In genomic region chr16:54998834-54999233, GRCh38 we compare ENCODE assay signal across 3 cellular contexts.
TF ChIP-seq lines count a peak whose summit lies in the region.

No MANE protein-coding gene starts in this region.

TF ChIP-seq in A549, 52 proteins besides CTCF, POLR2A, EP300 and RAD21:
- TF ChIP-seq ZFP36 (IDR thresholded peaks at IDR 0.05; ENCODE audit: borderline replicate concordance, partially characterized antibody) (peak; percentile 42), MAX (IDR thresholded peaks at IDR 0.05) (no peak)
TF ChIP-seq in A549: peak in this region for 1.

TF ChIP-seq in HEK293, 187 proteins besides CTCF, POLR2A, EP300 and RAD21:
- TF ChIP-seq ZNF768 (tag by site-specific recombination; IDR thresholded peaks at IDR 0.05), result peak; percentile 68; the same call in 1 of the 2 replicates
- TF ChIP-seq ZNF747 (tag by site-specific recombination; IDR thresholded peaks at IDR 0.05), result no peak
- TF ChIP-seq ZNF830 (tag by site-specific recombination; IDR thresholded peaks at IDR 0.05; ENCODE audit: low read depth), result no peak
- no peak for TF ChIP-seq GLI4 (tag by site-specific recombination; IDR thresholded peaks at IDR 0.05)
- no peak for TF ChIP-seq SCRT2 (tag by site-specific recombination; IDR thresholded peaks at IDR 0.05)
- TF ChIP-seq ZNF311 (tag by site-specific recombination; IDR thresholded peaks at IDR 0.05; ENCODE audit: borderline replicate concordance), result no peak

TF ChIP-seq in K562, 482 proteins besides CTCF, POLR2A, EP300 and RAD21 (continued from another document):
- TF ChIP-seq CCNT2 (IDR thresholded peaks at IDR 0.05; ENCODE audit: borderline replicate concordance, extremely low read depth, insufficient read length, low read depth, low read length) (no peak), ZFP36 (IDR thresholded peaks at IDR 0.05; ENCODE audit: low read depth, low read length, partially characterized antibody) (peak; percentile 56), BCOR (IDR thresholded peaks at IDR 0.05) (peak; percentile 51; the same call in 1 of the 2 replicates), ZNF780A (CRISPR knock-in tag; IDR thresholded peaks at IDR 0.05) (no peak), ZZZ3 (IDR thresholded peaks at IDR 0.05) (no peak)
TF ChIP-seq in K562: peak in this region for 3.
